In the genomic region with DNA sequence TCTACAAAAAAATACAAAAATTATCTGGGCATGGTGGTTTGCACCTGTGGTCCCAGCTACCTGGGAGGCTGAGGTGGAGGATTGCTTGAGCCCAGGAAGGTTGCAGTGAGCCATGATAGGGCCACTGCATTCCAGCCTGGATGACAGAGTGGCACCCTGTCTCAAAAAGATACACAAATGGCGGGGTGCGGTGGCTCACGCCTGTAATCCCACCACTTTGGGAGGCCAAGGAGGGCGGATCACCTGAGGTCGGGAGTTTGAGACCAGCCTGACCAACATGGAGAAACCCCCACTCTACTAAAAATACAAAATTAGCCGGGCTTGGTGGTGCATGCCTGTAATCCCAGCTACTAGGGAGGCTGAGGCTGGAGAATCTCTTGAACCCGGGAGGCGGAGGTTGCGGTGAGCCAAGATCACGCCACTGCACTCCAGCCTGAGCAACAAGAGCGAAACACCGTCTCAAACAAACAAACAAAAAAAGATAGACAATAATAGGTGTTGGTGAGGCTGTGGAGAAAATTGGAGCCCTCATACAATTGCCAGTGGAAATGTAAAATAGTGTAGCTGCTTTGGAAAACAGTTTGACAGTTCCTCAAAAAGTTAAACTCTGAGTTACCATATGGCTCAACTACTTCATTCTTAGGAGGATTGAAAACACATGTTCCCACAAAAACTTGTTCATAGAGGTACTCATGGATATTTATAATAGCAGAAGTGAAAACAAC, we compare ENCODE assay signal across 7 cellular contexts. TPM values are rescaled to one million over a fixed set of nuclear protein-coding genes. Genes with fewer than 3 reads are reported as not detected.
A peak's percentile ranks its signal among the peaks of the same experiment; 100 is the strongest.
DNase-seq lines count a peak whose midpoint lies in the region; ATAC-seq and TF ChIP-seq lines count a peak whose summit lies in the region.
"Not testable (repeated sequence)": the region's sequence is repeated elsewhere in the genome, so short reads cannot be mapped to it uniquely, and the experiment has no call there.

No MANE protein-coding gene starts in this region.

- DNase-seq in CD4-positive, CD25-positive, alpha-beta regulatory T cell; T-cell; naive B cell; neural crest cell (ENCODE audit: low read depth, low spot score): not testable (repeated sequence)
- DNase-seq in activated CD8-positive, alpha-beta memory T cell treated with anti-CD3 and anti-CD28 coated beads, Interleukin-2, amount 10 ng/mL, durations not matched to agents 7 days and 5 days, result peak; percentile 16

- not testable (repeated sequence) for H3K4me3 ChIP-seq in CD4-positive, CD25-positive, alpha-beta regulatory T cell (ENCODE audit: low read depth, low read length)

- peaks cover 21% of the 10 kb centered on the region for H3K4me1 ChIP-seq in CD4-positive, CD25-positive, alpha-beta regulatory T cell (ENCODE audit: control insufficient read depth, insufficient read depth, low read length, poor library complexity, severe bottlenecking)

- CTCF ChIA-PET in T-cell (lab: Charles Lee), result not testable (repeated sequence)
- CTCF ChIA-PET in activated CD8-positive, alpha-beta memory T cell treated with anti-CD3 and anti-CD28 coated beads, Interleukin-2, amount 10 ng/mL, durations not matched to agents 7 days and 5 days (lab: Charles Lee), result interaction anchor here (0.9 to 1.2 kb wide), 2 partner anchors 24 to 143 kb away, joined by 3 to 4 read pairs; no protein-coding TSS in a partner anchor

- ATAC-seq in CD4-positive, CD25-positive, alpha-beta regulatory T cell (ENCODE audit: low read depth in 2 of 2); T-cell (replicated peaks in 1 of 4); activated CD8-positive, alpha-beta memory T cell treated with anti-CD3 and anti-CD28 coated beads, Interleukin-2, amount 10 ng/mL, durations not matched to agents 7 days and 5 days; naive B cell (ENCODE audit: low read depth in 2 of 2): not testable (repeated sequence)

- not testable (repeated sequence) for H3K27ac ChIP-seq in CD4-positive, CD25-positive, alpha-beta regulatory T cell (ENCODE audit: insufficient read depth, low read length, poor library complexity, severe bottlenecking)

- H3K9me3 Mint-ChIP-seq in CD4-positive, CD25-positive, alpha-beta regulatory T cell; IgD-negative memory B cell; T-cell; activated CD8-positive, alpha-beta memory T cell treated with anti-CD3 and anti-CD28 coated beads, Interleukin-2, amount 10 ng/mL, durations not matched to agents 7 days and 5 days (ENCODE audit: low read depth); brain; naive B cell; neural crest cell: not testable (repeated sequence)

- not testable (repeated sequence) for H3K9me3 ChIP-seq in CD4-positive, CD25-positive, alpha-beta regulatory T cell (ENCODE audit: control insufficient read depth in 2 of 2, low read length in 2 of 2)

- H3K4me3 Mint-ChIP-seq in CD4-positive, CD25-positive, alpha-beta regulatory T cell, result peak overlapping the region in 3 of 4 donors; percentile 52 to 78 (median 61)
- H3K4me3 Mint-ChIP-seq in IgD-negative memory B cell, result peak overlapping the region in 3 of 4 donors; percentile 23 to 42 (median 30)
- peak overlapping the region in 1 of 3 donors; percentile 2 for H3K4me3 Mint-ChIP-seq in T-cell
- H3K4me3 Mint-ChIP-seq in activated CD8-positive, alpha-beta memory T cell treated with anti-CD3 and anti-CD28 coated beads, Interleukin-2, amount 10 ng/mL, durations not matched to agents 7 days and 5 days, result not testable (repeated sequence)
- H3K4me3 Mint-ChIP-seq in brain, result peak overlapping the region in 2 of 5 experiments; percentile 29 to 30
- peak overlapping the region in 5 of 8 donors; percentile 24 to 100 (median 52) for H3K4me3 Mint-ChIP-seq in naive B cell
- H3K4me3 Mint-ChIP-seq in neural crest cell, result peak overlapping the region; percentile 42

- not testable (repeated sequence) for TF ChIP-seq CTCF in brain (conservative IDR thresholded peaks at IDR 0.05); neural crest cell (conservative IDR thresholded peaks at IDR 0.05)

- not testable (repeated sequence) for H3K27me3 Mint-ChIP-seq in CD4-positive, CD25-positive, alpha-beta regulatory T cell; IgD-negative memory B cell; T-cell; activated CD8-positive, alpha-beta memory T cell treated with anti-CD3 and anti-CD28 coated beads, Interleukin-2, amount 10 ng/mL, durations not matched to agents 7 days and 5 days; brain; naive B cell; neural crest cell (ENCODE audit: low read depth)

- peaks cover 12 to 29% (median 21%) of the 10 kb centered on the region in 4 donors for H3K4me1 Mint-ChIP-seq in CD4-positive, CD25-positive, alpha-beta regulatory T cell
- H3K4me1 Mint-ChIP-seq in IgD-negative memory B cell (peaks cover 19 to 22% (median 21%) of the 10 kb centered on the region in 3 donors), T-cell (peaks cover 22 to 28% (median 27%) of the 10 kb centered on the region in 3 donors), brain (peaks cover 29% of the 10 kb centered on the region), naive B cell (peaks cover 23 to 36% (median 27%) of the 10 kb centered on the region in 3 donors), neural crest cell (peaks cover 24% of the 10 kb centered on the region)
- H3K4me1 Mint-ChIP-seq in activated CD8-positive, alpha-beta memory T cell treated with anti-CD3 and anti-CD28 coated beads, Interleukin-2, amount 10 ng/mL, durations not matched to agents 7 days and 5 days, result peaks cover 17% of the 10 kb centered on the region

- H3K27me3 ChIP-seq in CD4-positive, CD25-positive, alpha-beta regulatory T cell (ENCODE audit: control insufficient read depth, insufficient read depth, low read length), result not testable (repeated sequence)

- H3K36me3 Mint-ChIP-seq in CD4-positive, CD25-positive, alpha-beta regulatory T cell; IgD-negative memory B cell; brain; naive B cell; neural crest cell (ENCODE audit: low read depth): not testable (repeated sequence)
- peaks cover 11% of the 10 kb centered on the region for H3K36me3 Mint-ChIP-seq in T-cell
- H3K36me3 Mint-ChIP-seq in activated CD8-positive, alpha-beta memory T cell treated with anti-CD3 and anti-CD28 coated beads, Interleukin-2, amount 10 ng/mL, durations not matched to agents 7 days and 5 days, result peaks cover 12% of the 10 kb centered on the region

- peak overlapping the region in 2 of 3 donors; percentile 63 to 98 for H3K27ac Mint-ChIP-seq in CD4-positive, CD25-positive, alpha-beta regulatory T cell
- peak overlapping the region; percentile 80 to 99 (median 93) for H3K27ac Mint-ChIP-seq in IgD-negative memory B cell
- peak overlapping the region; percentile 48 to 69 for H3K27ac Mint-ChIP-seq in T-cell
- H3K27ac Mint-ChIP-seq in activated CD8-positive, alpha-beta memory T cell treated with anti-CD3 and anti-CD28 coated beads, Interleukin-2, amount 10 ng/mL, durations not matched to agents 7 days and 5 days; neural crest cell (ENCODE audit: unreplicated experiment): not testable (repeated sequence)
- peak overlapping the region in 3 of 5 experiments; percentile 28 to 99 (median 50) for H3K27ac Mint-ChIP-seq in brain
- peak overlapping the region in 3 of 6 donors; percentile 26 to 95 (median 78) for H3K27ac Mint-ChIP-seq in naive B cell

- POLR2A ChIA-PET in T-cell (lab: Charles Lee), result not testable (repeated sequence)

- H3K36me3 ChIP-seq in CD4-positive, CD25-positive, alpha-beta regulatory T cell (ENCODE audit: control insufficient read depth, insufficient read depth, low read length), result not testable (repeated sequence)

RNA-seq across cellular contexts. Expression of a gene that starts 2.7 kb away (rescaled TPM):
- total RNA-seq in CD4-positive, CD25-positive, alpha-beta regulatory T cell, result 162 TPM
- 100 to 1,000 TPM; 133 to 175 (median 147) TPM for polyA plus RNA-seq in CD4-positive, CD25-positive, alpha-beta regulatory T cell
- 154 TPM for polyA plus RNA-seq in IgD-negative memory B cell
- 100 to 1,000 TPM; 135 to 180 (median 159) TPM for total RNA-seq in T-cell
- total RNA-seq in activated CD8-positive, alpha-beta memory T cell treated with anti-CD3 and anti-CD28 coated beads, Interleukin-2, amount 10 ng/mL, durations not matched to agents 7 days and 5 days, result 100 to 1,000 TPM; 112 to 116 TPM
- polyA plus RNA-seq in brain (ENCODE audit: insufficient read depth, low read depth, low replicate concordance), result 61.3 TPM
- polyA plus RNA-seq in naive B cell (ENCODE audit: low read depth in 6 of 6), result 100 to 1,000 TPM; 165 to 191 (median 176) TPM
- total RNA-seq in neural crest cell, result 141 and 153 TPM in 2 replicates
